ENCODE assay signal across 24 cellular contexts in genomic region chr3:138948371-138949001, GRCh38. TPM values are rescaled to one million over a fixed set of nuclear protein-coding genes. Genes with fewer than 3 reads are reported as not detected.
DNase-seq lines count a peak whose midpoint lies in the region; ATAC-seq, FAIRE-seq and TF ChIP-seq lines count a peak whose summit lies in the region.
"Had no signal": no experiment of that assay in that cellular context is flagged by ENCODE, and none has a peak within 500 bp of the region (broad histone marks: within the 10 kb centered on the region; RNA-seq: fewer than 3 reads in every experiment).

No MANE protein-coding gene starts in this region.

- H3K4me1 ChIP-seq in Caco-2 (peaks cover 5% of the 10 kb centered on the region), HUES6 (ENCODE audit: control insufficient read depth, insufficient read depth, low read length) (peaks cover 45% of the 10 kb centered on the region), endodermal cell (ENCODE audit: control insufficient read depth, insufficient read depth, low read length) (peaks cover 3% of the 10 kb centered on the region), HepG2 (ENCODE audit: insufficient read depth, low read length) (peaks cover 15% of the 10 kb centered on the region)
- H3K4me1 ChIP-seq: HAP-1 had no signal

- H3K27me3 ChIP-seq in Caco-2 (replicated peaks; ENCODE audit: control insufficient read depth, insufficient read depth, low read length) (peaks cover 1% of the 10 kb centered on the region; the same call in 1 of the 2 replicates), HUES6 (ENCODE audit: control insufficient read depth, insufficient read depth, low read length) (peaks cover 99% of the 10 kb centered on the region), endodermal cell (ENCODE audit: control insufficient read depth, insufficient read depth, low read length, poor library complexity, severe bottlenecking) (peaks cover 100% of the 10 kb centered on the region), HepG2 (ENCODE audit: control insufficient read depth in 1 of 2, insufficient read depth in 2 of 2, low read length in 2 of 2) (peaks cover 33 to 83% of the 10 kb centered on the region in 2 experiments)

- in situ Hi-C loops in HepG2 (cut with HindIII; ENCODE audit: extremely low pct_ligation_motif_present, low pct_unique_long_range_greater_than_20kb), result no loop called here

- H2AFZ ChIP-seq in HepG2 (ENCODE audit: low read length), result no peak overlapping the region

- TF ChIP-seq EP300 in HepG2 (IDR thresholded peaks at IDR 0.05; ENCODE audit: low read depth in 2 of 2, low read length in 2 of 2), result no peak
- no peak for TF ChIP-seq EP300 in HepG2 (CRISPR knock-in tag; IDR thresholded peaks at IDR 0.05; ENCODE audit: borderline replicate concordance)

- no peak overlapping the region for H3K27ac Mint-ChIP-seq in Caco-2 (ENCODE audit: unreplicated experiment)
- no peak overlapping the region for H3K27ac Mint-ChIP-seq in endodermal cell
- H3K27ac Mint-ChIP-seq in natural killer cell, result no peak overlapping the region

- no peaks in the 10 kb centered on the region for H3K79me2 ChIP-seq in HepG2 (ENCODE audit: insufficient read depth, low read length)

- TF ChIP-seq CTCF in Caco-2 (IDR thresholded peaks at IDR 0.05; ENCODE audit: insufficient read depth in 1 of 2, low read depth in 1 of 2, low read length in 1 of 2, severe bottlenecking in 1 of 2, unreplicated experiment in 1 of 2) (no peak), endodermal cell (conservative IDR thresholded peaks at IDR 0.05) (no peak), natural killer cell (IDR thresholded peaks at IDR 0.05) (no peak), HepG2 (CRISPR knock-in tag; IDR thresholded peaks at IDR 0.05) (no peak)

- no peak overlapping the region for H3K9ac ChIP-seq in HUES6 (ENCODE audit: low read length)
- H3K9ac ChIP-seq in endodermal cell (ENCODE audit: extremely low read depth, low read length, poor library complexity, severe bottlenecking), result no peak overlapping the region
- no peak overlapping the region for H3K9ac ChIP-seq in HepG2 (ENCODE audit: insufficient read depth, low read depth, low read length)
- H3K9ac ChIP-seq: SK-N-SH had no signal

- 39 to 50% methylated on average over 1 to 3 of the region's 3 CpGs for WGBS in endodermal cell (ENCODE audit: insufficient coverage in 1 of 2, insufficient read length in 1 of 2), 2 experiments
- 23% methylated on average over 3 of the region's 3 CpGs for WGBS in HepG2 (ENCODE audit: low lambda C conversion rate)

- H3K36me3 Mint-ChIP-seq in Caco-2 (ENCODE audit: insufficient read depth, unreplicated experiment) (peaks cover 6% of the 10 kb centered on the region), endodermal cell (ENCODE audit: low read depth) (no peaks in the 10 kb centered on the region), natural killer cell (no peaks in the 10 kb centered on the region)

- ATAC-seq in natural killer cell, result no peak
- ATAC-seq in HepG2, result no peak
- ATAC-seq: stimulated activated naive CD8-positive, alpha-beta T cell treated with anti-CD3 and anti-CD28 coated beads, Interleukin-15, Interleukin-2, amounts not matched to agents 100 U/mL and 50 U/mL, for 24 hours had no signal

- CTCF ChIA-PET in Caco-2 (lab: Charles Lee), result interaction anchor here (1.1 to 2.2 kb wide), 2 partner anchors 12 to 31 kb away, joined by 3 to 20 read pairs; no protein-coding TSS in a partner anchor
- CTCF ChIA-PET in HepG2 (lab: Yijun Ruan, JAX; ENCODE audit: low intra/inter-chr PET ratio, low total read pairs), result no interaction called here

- TF ChIP-seq POLR2A in HepG2 (IDR thresholded peaks at IDR 0.05; ENCODE audit: insufficient read depth in 1 of 2, low read depth in 2 of 2, low read length in 2 of 2), result no peak

- H3K9me3 Mint-ChIP-seq in Caco-2 (ENCODE audit: unreplicated experiment) (no peaks in the 10 kb centered on the region), endodermal cell (peaks cover 2% of the 10 kb centered on the region), natural killer cell (no peaks in the 10 kb centered on the region)

- intact Hi-C loops in Caco-2 (cut with micrococcal nuclease; ENCODE audit: unreplicated experiment) (loop anchor here (5.0 kb wide), 1 partner anchor 394 kb away; the partner anchor contains the start of gene MRPS22), natural killer cell (cut with micrococcal nuclease) (no loop called here), HepG2 (cut with micrococcal nuclease; ENCODE audit: unreplicated experiment) (no loop called here)

- BruUV-seq in Caco-2 (replicated peaks; lab: Mats Ljungman, UMichigan), result no TSS peak
- BruUV-seq in HepG2 (replicated peaks; lab: Mats Ljungman, UMichigan), result no TSS peak

- H4K20me1 ChIP-seq in HepG2 (ENCODE audit: insufficient read depth, low read length), result no peaks in the 10 kb centered on the region

- POLR2A ChIA-PET in Caco-2 (lab: Charles Lee) (no interaction called here), HepG2 (lab: Yijun Ruan, JAX) (no interaction called here)

- no peak overlapping the region for H3K4me2 ChIP-seq in HepG2 (ENCODE audit: low read depth, low read length)
- H3K4me2 ChIP-seq: SK-N-SH had no signal

- no peak overlapping the region for H3K27ac ChIP-seq in HUES6 (ENCODE audit: low read depth, low read length)
- no peak overlapping the region for H3K27ac ChIP-seq in endodermal cell (ENCODE audit: low read depth, low read length)
- H3K27ac ChIP-seq in HepG2 (ENCODE audit: extremely low read length, insufficient read depth, low read length), result no peak overlapping the region
- H3K27ac ChIP-seq: esophagus muscularis mucosa, tibial artery had no signal

- H3K4me3 Mint-ChIP-seq in Caco-2 (ENCODE audit: unreplicated experiment) (peak overlapping the region; percentile 83), endodermal cell (no peak overlapping the region), natural killer cell (peak overlapping the region; percentile 35)

- H3K4me1 Mint-ChIP-seq in Caco-2 (ENCODE audit: low read depth, unreplicated experiment), result peaks cover 8% of the 10 kb centered on the region
- H3K4me1 Mint-ChIP-seq in endodermal cell, result peaks cover 30% of the 10 kb centered on the region
- H3K4me1 Mint-ChIP-seq in natural killer cell, result peaks cover 19 to 37% of the 10 kb centered on the region in 2 donors

- TF ChIP-seq RAD21 in HepG2 (CRISPR knock-in tag; IDR thresholded peaks at IDR 0.05), result no peak

- peaks cover 18% of the 10 kb centered on the region for H3K27me3 Mint-ChIP-seq in Caco-2 (ENCODE audit: insufficient read depth, unreplicated experiment)
- H3K27me3 Mint-ChIP-seq in endodermal cell (ENCODE audit: insufficient read depth), result peaks cover 94% of the 10 kb centered on the region
- H3K27me3 Mint-ChIP-seq in natural killer cell (ENCODE audit: low read depth in 2 of 2), result peaks cover 51 to 71% of the 10 kb centered on the region in 2 donors

- no peaks in the 10 kb centered on the region for H3K36me3 ChIP-seq in Caco-2 (ENCODE audit: control insufficient read depth, insufficient read depth, low read length)
- H3K36me3 ChIP-seq in HUES6 (ENCODE audit: control insufficient read depth, insufficient read depth, low read length), result no peaks in the 10 kb centered on the region
- H3K36me3 ChIP-seq in endodermal cell (ENCODE audit: control insufficient read depth, insufficient read depth, low read length), result no peaks in the 10 kb centered on the region
- H3K36me3 ChIP-seq in HepG2 (replicated peaks in 1 of 2; ENCODE audit: control insufficient read depth in 1 of 2, insufficient read depth in 2 of 2, low read length in 2 of 2), result no peaks in the 10 kb centered on the region
- H3K36me3 ChIP-seq: esophagus muscularis mucosa, HAP-1, tibial artery had no signal

- no peak for DNase-seq in Caco-2
- DNase-seq in endodermal cell, result peak; percentile 63
- DNase-seq in natural killer cell, result no peak
- no peak for DNase-seq in NCI-H446 treated with DMSO at 0.1 percent for 48 hours (lab: John Stamatoyannopoulos, UW)
- DNase-seq in NCI-H82 treated with DMSO at 0.1 percent for 48 hours (lab: John Stamatoyannopoulos, UW; ENCODE audit: unreplicated experiment), result no peak
- no peak for DNase-seq in NCI-H1048 (lab: John Stamatoyannopoulos, UW)
- DNase-seq in HepG2 (ENCODE audit: low spot score), result no peak
- DNase-seq: activated CD4-positive, CD25-positive, alpha-beta regulatory T cell treated with anti-CD3 and anti-CD28 coated beads, Interleukin-2, amount 50 U/mL, for 72 hours; activated effector memory CD4-positive, alpha-beta T cell treated with Interleukin-2 at 50 U/mL for 16 hours; caudate nucleus; COR-L47; GDM1; NCI-H1930; NCI-H446; SK-N-SH; stimulated activated naive CD8-positive, alpha-beta T cell treated with anti-CD3 and anti-CD28 coated beads, Interleukin-15, Interleukin-2, amounts not matched to agents 100 U/mL and 50 U/mL, for 24 hours; T1000; tibial artery had no signal

- FAIRE-seq in HepG2 (lab: Jason Lieb, UNC), result no peak
- FAIRE-seq: GM19239 had no signal

- H3K9me3 ChIP-seq in Caco-2 (no peaks in the 10 kb centered on the region), HUES6 (ENCODE audit: control insufficient read depth, insufficient read depth, low read depth, low read length) (no peaks in the 10 kb centered on the region), endodermal cell (ENCODE audit: control insufficient read depth, low read length) (no peaks in the 10 kb centered on the region), HepG2 (ENCODE audit: low read length) (no peaks in the 10 kb centered on the region)
- H3K9me3 ChIP-seq: esophagus muscularis mucosa, HAP-1, SK-N-SH, tibial artery had no signal

- H3K4me3 ChIP-seq in Caco-2 (ENCODE audit: low read depth, low read length) (no peak overlapping the region), HUES6 (ENCODE audit: low read depth, low read length) (peak overlapping the region; percentile 57), endodermal cell (ENCODE audit: low read length) (no peak overlapping the region), HepG2 (replicated peaks in 1 of 3; ENCODE audit: insufficient read depth in 1 of 3, low read depth in 2 of 3, low read length in 3 of 3) (no peak overlapping the region)
- H3K4me3 ChIP-seq: esophagus muscularis mucosa, HAP-1, tibial artery had no signal

RNA-seq across cellular contexts. Expression of gene FOXL2NB, which starts 1.5 kb away (rescaled TPM):
- total RNA-seq in Caco-2 (2022), result 2.0 and 2.2 TPM in 2 replicates
- under 1 TPM; 0.24 to 0.40 TPM for total RNA-seq in endodermal cell
- polyA plus RNA-seq in endodermal cell (2013, experiment 1 of 2), result 0.07 TPM
- not detected for polyA plus RNA-seq in endodermal cell (2013, experiment 2 of 2)
- total RNA-seq in natural killer cell, result not detected
- not detected in 2 replicates for total RNA-seq in HepG2 (2016; rRNA removed; fragmentation: Illumina TruSeq; extraction: Trizol)
- not detected in 2 replicates for total RNA-seq in HepG2 (2016; cell fraction: cytosol; rRNA removed; fragmentation: Illumina TruSeq; extraction: Trizol; ENCODE audit: low read depth)
- total RNA-seq in HepG2 (2016; cell fraction: insoluble cytoplasmic fraction; rRNA removed; fragmentation: Illumina TruSeq; extraction: Trizol), result not detected in 2 replicates
- total RNA-seq in HepG2 (2016; cell fraction: membrane; rRNA removed; fragmentation: Illumina TruSeq; extraction: Trizol), result not detected in 2 replicates
- not detected in 2 replicates for total RNA-seq in HepG2 (2016; cell fraction: nucleus; rRNA removed; fragmentation: Illumina TruSeq; extraction: Trizol)
- polyA plus RNA-seq in HepG2 (2011; rRNA removed), result 0.03 TPM in 1 of 2 replicates, not detected in the other
- not detected in 2 replicates for polyA plus RNA-seq in HepG2 (2011; cell fraction: cytosol; rRNA removed)
- polyA plus RNA-seq in HepG2 (2011; cell fraction: nucleus; rRNA removed), result 0.03 and 0.10 TPM in 2 replicates
- not detected in 2 replicates for polyA plus RNA-seq in HepG2 (2012)
- not detected in 2 replicates for polyA plus RNA-seq in HepG2 (2016; cell fraction: cytosol; fragmentation: Illumina TruSeq; extraction: Trizol; ENCODE audit: low read depth)
- polyA plus RNA-seq in HepG2 (2016; cell fraction: insoluble cytoplasmic fraction; fragmentation: Illumina TruSeq; extraction: Trizol; ENCODE audit: low read depth), result not detected in 2 replicates
- polyA plus RNA-seq in HepG2 (2016; cell fraction: membrane; fragmentation: Illumina TruSeq; extraction: Trizol; ENCODE audit: low read depth), result not detected in 2 replicates
- not detected in 2 replicates for polyA plus RNA-seq in HepG2 (2016; cell fraction: nucleus; fragmentation: Illumina TruSeq; extraction: Trizol; ENCODE audit: insufficient read depth, low read depth)
- 9.2 TPM in 1 of 2 replicates, not detected in the other for polyA minus RNA-seq in HepG2 (2011; rRNA and poly(A)+ RNA removed; ENCODE audit: low replicate concordance)
- polyA minus RNA-seq in HepG2 (2011; cell fraction: cytosol; rRNA and poly(A)+ RNA removed), result not detected in 2 replicates
- polyA minus RNA-seq in HepG2 (2011; cell fraction: nucleus; rRNA and poly(A)+ RNA removed), result not detected in 2 replicates
- total RNA-seq: esophagus muscularis mucosa, lower leg skin, RPMI7951 had no signal
- polyA plus RNA-seq: SK-N-SH had no signal

RNA-seq across cellular contexts. Expression of gene FOXL2, which starts 1.5 kb away (rescaled TPM):
- total RNA-seq in Caco-2 (2022) (1.4 and 1.8 TPM in 2 replicates), endodermal cell (under 1 TPM; 0.11 to 0.24 TPM), natural killer cell (not detected), HepG2 (2016; rRNA removed; fragmentation: Illumina TruSeq; extraction: Trizol) (not detected in 2 replicates)
- 0.21 TPM for polyA plus RNA-seq in endodermal cell (2013, experiment 1 of 2)
- 0.12 TPM for polyA plus RNA-seq in endodermal cell (2013, experiment 2 of 2)
- not detected in 2 replicates for total RNA-seq in HepG2 (2016; cell fraction: cytosol; rRNA removed; fragmentation: Illumina TruSeq; extraction: Trizol; ENCODE audit: low read depth)
- not detected in 2 replicates for total RNA-seq in HepG2 (2016; cell fraction: insoluble cytoplasmic fraction; rRNA removed; fragmentation: Illumina TruSeq; extraction: Trizol)
- not detected in 2 replicates for total RNA-seq in HepG2 (2016; cell fraction: membrane; rRNA removed; fragmentation: Illumina TruSeq; extraction: Trizol)
- not detected in 2 replicates for total RNA-seq in HepG2 (2016; cell fraction: nucleus; rRNA removed; fragmentation: Illumina TruSeq; extraction: Trizol)
- not detected in 2 replicates for polyA plus RNA-seq in HepG2 (2011; rRNA removed)
- polyA plus RNA-seq in HepG2 (2011; cell fraction: cytosol; rRNA removed), result not detected in 2 replicates
- not detected in 2 replicates for polyA plus RNA-seq in HepG2 (2011; cell fraction: nucleus; rRNA removed)
- polyA plus RNA-seq in HepG2 (2012), result not detected in 2 replicates
- polyA plus RNA-seq in HepG2 (2016; cell fraction: cytosol; fragmentation: Illumina TruSeq; extraction: Trizol; ENCODE audit: low read depth), result not detected in 2 replicates
- not detected in 2 replicates for polyA plus RNA-seq in HepG2 (2016; cell fraction: insoluble cytoplasmic fraction; fragmentation: Illumina TruSeq; extraction: Trizol; ENCODE audit: low read depth)
- polyA plus RNA-seq in HepG2 (2016; cell fraction: membrane; fragmentation: Illumina TruSeq; extraction: Trizol; ENCODE audit: low read depth), result not detected in 2 replicates
- polyA plus RNA-seq in HepG2 (2016; cell fraction: nucleus; fragmentation: Illumina TruSeq; extraction: Trizol; ENCODE audit: insufficient read depth, low read depth), result not detected in 2 replicates
- 0.04 and 3.0 TPM in 2 replicates for polyA minus RNA-seq in HepG2 (2011; rRNA and poly(A)+ RNA removed; ENCODE audit: low replicate concordance)
- 0.18 TPM in 1 of 2 replicates, not detected in the other for polyA minus RNA-seq in HepG2 (2011; cell fraction: cytosol; rRNA and poly(A)+ RNA removed)
- not detected in 2 replicates for polyA minus RNA-seq in HepG2 (2011; cell fraction: nucleus; rRNA and poly(A)+ RNA removed)
- total RNA-seq: lower leg skin had no signal
- polyA plus RNA-seq: SK-N-SH had no signal

RNA-seq across cellular contexts. Expression of gene PRR23A, which starts 57.6 kb away (rescaled TPM):
- total RNA-seq in Caco-2 (2022), result not detected in 2 replicates
- total RNA-seq in endodermal cell, result not detected
- not detected for polyA plus RNA-seq in endodermal cell (2013, experiment 1 of 2)
- polyA plus RNA-seq in endodermal cell (2013, experiment 2 of 2), result not detected
- not detected for total RNA-seq in natural killer cell
- total RNA-seq in HepG2 (2016; rRNA removed; fragmentation: Illumina TruSeq; extraction: Trizol), result not detected in 2 replicates
- not detected in 2 replicates for total RNA-seq in HepG2 (2016; cell fraction: cytosol; rRNA removed; fragmentation: Illumina TruSeq; extraction: Trizol; ENCODE audit: low read depth)
- not detected in 2 replicates for total RNA-seq in HepG2 (2016; cell fraction: insoluble cytoplasmic fraction; rRNA removed; fragmentation: Illumina TruSeq; extraction: Trizol)
- total RNA-seq in HepG2 (2016; cell fraction: membrane; rRNA removed; fragmentation: Illumina TruSeq; extraction: Trizol), result not detected in 2 replicates
- not detected in 2 replicates for total RNA-seq in HepG2 (2016; cell fraction: nucleus; rRNA removed; fragmentation: Illumina TruSeq; extraction: Trizol)
- not detected in 2 replicates for polyA plus RNA-seq in HepG2 (2011; rRNA removed)
- not detected in 2 replicates for polyA plus RNA-seq in HepG2 (2011; cell fraction: cytosol; rRNA removed)
- polyA plus RNA-seq in HepG2 (2011; cell fraction: nucleus; rRNA removed), result not detected in 2 replicates
- not detected in 2 replicates for polyA plus RNA-seq in HepG2 (2012)
- polyA plus RNA-seq in HepG2 (2016; cell fraction: cytosol; fragmentation: Illumina TruSeq; extraction: Trizol; ENCODE audit: low read depth), result not detected in 2 replicates
- polyA plus RNA-seq in HepG2 (2016; cell fraction: insoluble cytoplasmic fraction; fragmentation: Illumina TruSeq; extraction: Trizol; ENCODE audit: low read depth), result not detected in 2 replicates
- polyA plus RNA-seq in HepG2 (2016; cell fraction: membrane; fragmentation: Illumina TruSeq; extraction: Trizol; ENCODE audit: low read depth), result not detected in 2 replicates
- not detected in 2 replicates for polyA plus RNA-seq in HepG2 (2016; cell fraction: nucleus; fragmentation: Illumina TruSeq; extraction: Trizol; ENCODE audit: insufficient read depth, low read depth)
- not detected in 2 replicates for polyA minus RNA-seq in HepG2 (2011; rRNA and poly(A)+ RNA removed; ENCODE audit: low replicate concordance)
- not detected in 2 replicates for polyA minus RNA-seq in HepG2 (2011; cell fraction: cytosol; rRNA and poly(A)+ RNA removed)
- polyA minus RNA-seq in HepG2 (2011; cell fraction: nucleus; rRNA and poly(A)+ RNA removed), result not detected in 2 replicates
- total RNA-seq: esophagus muscularis mucosa, lower leg skin, RPMI7951 had no signal
- polyA plus RNA-seq: SK-N-SH had no signal
